15 cellular contexts compared by ENCODE assay signal in genomic region chr7:108581655-108582491, GRCh38. TPM values are rescaled to one million over a fixed set of nuclear protein-coding genes. Genes with fewer than 3 reads are reported as not detected.
DNase-seq lines count a peak whose midpoint lies in the region; ATAC-seq and TF ChIP-seq lines count a peak whose summit lies in the region.
"Had no signal": no experiment of that assay in that cellular context is flagged by ENCODE, and none has a peak within 500 bp of the region (broad histone marks: within the 10 kb centered on the region; RNA-seq: fewer than 3 reads in every experiment).

No MANE protein-coding gene starts in this region.

- TF ChIP-seq CTCF in HCT116 (IDR thresholded peaks at IDR 0.05 in 2 of 3, conservative IDR thresholded peaks at IDR 0.05 in 1 of 3; ENCODE audit: borderline replicate concordance in 1 of 3, insufficient read depth in 1 of 3, low read depth in 2 of 3, low read length in 2 of 3) (no peak), body of pancreas (IDR thresholded peaks at IDR 0.05) (no peak), left lung (IDR thresholded peaks at IDR 0.05) (no peak), smooth muscle cell (IDR thresholded peaks at IDR 0.05; ENCODE audit: borderline replicate concordance, insufficient read depth, poor library complexity, severe bottlenecking) (no peak)

- H3K9ac ChIP-seq in HCT116 (ENCODE audit: low read length) (no peak overlapping the region), smooth muscle cell (ENCODE audit: low read depth) (no peak overlapping the region)

- H4K20me1 ChIP-seq in HCT116 (ENCODE audit: insufficient read depth) (no peaks in the 10 kb centered on the region), smooth muscle cell (ENCODE audit: low read depth) (no peaks in the 10 kb centered on the region)

- CTCF ChIA-PET in HCT116 (lab: Charles Lee): no interaction called here

- H3K27ac Mint-ChIP-seq in activated T-helper 17 cell treated with anti-CD3 and anti-CD28 coated beads, Interleukin-2, amount 50 U/mL, for 72 hours: no peak overlapping the region

- intact Hi-C loops in HCT116 (cut with micrococcal nuclease) (no loop called here), body of pancreas (cut with DNase I) (no loop called here), left lung (cut with DNase I) (no loop called here)

- DNase-seq in A172 (ENCODE audit: low spot score) (peak; percentile 23), HCT116 (ENCODE audit: low read depth, low spot score) (no peak), body of pancreas (peak in 1 of 4 donors; percentile 24), left lung (no peak), smooth muscle cell (lab: John Stamatoyannopoulos, UW; ENCODE audit: unreplicated experiment) (no peak)
- DNase-seq: activated CD4-positive, alpha-beta T cell treated with anti-CD3 and anti-CD28 coated beads for 4 hours; brain microvascular endothelial cell; DMS79; erythroblast; NCI-H2081 treated with DMSO at 0.1 percent for 48 hours; NK-92 treated with Interleukin-12 subunit alpha and Interleukin-12 subunit beta, amount 100 ng/mL, for 24 hours; T-helper 1 cell had no signal

- ATAC-seq in HCT116: peak; percentile 60; the same call in 1 of the 2 replicates
- peak; percentile 84 for ATAC-seq in body of pancreas
- ATAC-seq in left lung: peak; percentile 18
- ATAC-seq in activated T-helper 17 cell treated with anti-CD3 and anti-CD28 coated beads, Interleukin-2, amount 50 U/mL, for 72 hours (replicated peaks): no peak
- no peak for ATAC-seq in GM18520 (IDR thresholded peaks at IDR 0.05; ENCODE audit: unreplicated experiment)
- no peak for ATAC-seq in GM18870 (IDR thresholded peaks at IDR 0.05; ENCODE audit: unreplicated experiment)

- WGBS in body of pancreas, 2 donors: 58% methylated on average over 4 of the region's 4 CpGs
- 45% methylated on average over 4 of the region's 4 CpGs for whole genome bisulfite sequencing in smooth muscle cell (ENCODE audit: low lambda C conversion rate)

- H2AFZ ChIP-seq in HCT116 (ENCODE audit: low read depth, low read length, poor library complexity, severe bottlenecking) (no peak overlapping the region), smooth muscle cell (ENCODE audit: low read depth) (no peak overlapping the region)

- H3K4me1 Mint-ChIP-seq in activated T-helper 17 cell treated with anti-CD3 and anti-CD28 coated beads, Interleukin-2, amount 50 U/mL, for 72 hours: peaks cover 2% of the 10 kb centered on the region

- H3F3A ChIP-seq in smooth muscle cell (ENCODE audit: low read depth): no peaks in the 10 kb centered on the region

- RAD21 ChIA-PET in HCT116 (lab: Charles Lee; ENCODE audit: low non-redundant PET in 1 of 2, low total read pairs in 2 of 2, uncharacterized antibody in 2 of 2, unreplicated experiment in 2 of 2): no interaction called here

- H3K4me2 ChIP-seq in HCT116 (ENCODE audit: low read length) (peak overlapping the region; percentile 13), smooth muscle cell (no peak overlapping the region)

- POLR2A ChIA-PET in HCT116 (lab: Charles Lee): interaction anchor here (0.7 kb wide), 1 partner anchor 10 kb away, joined by 3 read pairs; no protein-coding TSS in a partner anchor

- no peaks in the 10 kb centered on the region for H3K79me2 ChIP-seq in HCT116 (ENCODE audit: insufficient read depth, low read length)
- no peaks in the 10 kb centered on the region for H3K79me2 ChIP-seq in smooth muscle cell (ENCODE audit: low read depth)

- H3K36me3 Mint-ChIP-seq in activated T-helper 17 cell treated with anti-CD3 and anti-CD28 coated beads, Interleukin-2, amount 50 U/mL, for 72 hours (ENCODE audit: low read depth): peaks cover 28% of the 10 kb centered on the region

- TF ChIP-seq RAD21 in HCT116 (IDR thresholded peaks at IDR 0.05; ENCODE audit: low read depth): no peak

- H3K4me1 ChIP-seq in HCT116 (ENCODE audit: control insufficient read depth in 1 of 2, insufficient read depth in 2 of 2, low read length in 2 of 2) (peaks cover 0 to 8% of the 10 kb centered on the region in 2 experiments; a peak in 1 of 4 replicates), body of pancreas (peaks cover 4% of the 10 kb centered on the region), left lung (no peaks in the 10 kb centered on the region), smooth muscle cell (ENCODE audit: low read depth) (peaks cover 4% of the 10 kb centered on the region)

- BruUV-seq in HCT116 (replicated peaks; lab: Mats Ljungman, UMichigan): no TSS peak

- H3K4me3 Mint-ChIP-seq in activated T-helper 17 cell treated with anti-CD3 and anti-CD28 coated beads, Interleukin-2, amount 50 U/mL, for 72 hours: no peak overlapping the region

- H3K9me2 ChIP-seq in HCT116 (ENCODE audit: insufficient read depth): no peaks in the 10 kb centered on the region

- H3K9me3 ChIP-seq in HCT116 (ENCODE audit: control insufficient read depth in 1 of 2, insufficient read depth in 1 of 2, low read depth in 1 of 2, low read length in 2 of 2) (peaks cover 0 to 5% of the 10 kb centered on the region in 2 experiments; a peak in 2 of 4 replicates), body of pancreas (peaks cover 0 to 15% (median 0%) of the 10 kb centered on the region in 3 donors), left lung (peaks cover 0 to 14% of the 10 kb centered on the region in 2 donors), smooth muscle cell (replicated peaks; ENCODE audit: low read depth) (no peaks in the 10 kb centered on the region)

- no peak overlapping the region for H3K27ac ChIP-seq in HCT116 (ENCODE audit: low read depth, low read length)
- H3K27ac ChIP-seq in body of pancreas: peak overlapping the region in 3 of 4 donors; percentile 17 to 67 (median 58)
- no peak overlapping the region for H3K27ac ChIP-seq in left lung
- H3K27ac ChIP-seq in smooth muscle cell (ENCODE audit: low read depth): no peak overlapping the region
- H3K27ac ChIP-seq: brain microvascular endothelial cell had no signal

- H3K4me3 ChIP-seq in HCT116 (replicated peaks in 1 of 2; ENCODE audit: low read depth in 1 of 2, low read length in 2 of 2) (no peak overlapping the region), body of pancreas (no peak overlapping the region), left lung (no peak overlapping the region), smooth muscle cell (no peak overlapping the region)

- no peak for TF ChIP-seq POLR2A in HCT116 (IDR thresholded peaks at IDR 0.05; ENCODE audit: borderline replicate concordance, extremely low read depth, insufficient read depth, insufficient read length)
- no peak for TF ChIP-seq POLR2A in body of pancreas (IDR thresholded peaks at IDR 0.05)

- H3K27me3 Mint-ChIP-seq in activated T-helper 17 cell treated with anti-CD3 and anti-CD28 coated beads, Interleukin-2, amount 50 U/mL, for 72 hours: no peaks in the 10 kb centered on the region

- H3K36me3 ChIP-seq in HCT116 (ENCODE audit: control insufficient read depth in 1 of 2, insufficient read depth in 2 of 2, low read length in 2 of 2) (0 out of 4 replicates have a peak, but pooled peaks cover 0 to 6% of the 10 kb centered on the region in 2 experiments), body of pancreas (replicated peaks in 1 of 2; ENCODE audit: insufficient read depth in 1 of 2, low read depth in 2 of 2) (peaks cover 5 to 8% of the 10 kb centered on the region in 2 donors), left lung (peaks cover 0 to 22% of the 10 kb centered on the region in 2 donors), smooth muscle cell (ENCODE audit: low read depth) (no peaks in the 10 kb centered on the region)
- H3K36me3 ChIP-seq: brain microvascular endothelial cell had no signal

- H3K27me3 ChIP-seq in HCT116 (ENCODE audit: insufficient read depth, low read length): no peaks in the 10 kb centered on the region
- no peaks in the 10 kb centered on the region for H3K27me3 ChIP-seq in body of pancreas
- no peaks in the 10 kb centered on the region for H3K27me3 ChIP-seq in left lung
- H3K27me3 ChIP-seq in smooth muscle cell (ENCODE audit: low read depth): no peaks in the 10 kb centered on the region

- no peaks in the 10 kb centered on the region for H3K9me3 Mint-ChIP-seq in activated T-helper 17 cell treated with anti-CD3 and anti-CD28 coated beads, Interleukin-2, amount 50 U/mL, for 72 hours

TF ChIP-seq in HCT116, 20 proteins besides CTCF, POLR2A, EP300 and RAD21 (continues in another document):
- TF ChIP-seq CBX3 (IDR thresholded peaks at IDR 0.05; ENCODE audit: low read depth) (no peak), EZH2 (IDR thresholded peaks at IDR 0.05) (no peak)

RNA-seq across cellular contexts. Expression of gene DNAJB9, which starts 12.2 kb away (rescaled TPM):
- 24.1 and 67.7 TPM in 2 replicates for total RNA-seq in A172 (2014; rRNA removed; shearing (Covaris generic))
- total RNA-seq in HCT116 (2021; ENCODE audit: unreplicated experiment) (10.1 TPM), body of pancreas (10 to 100 TPM; 26.0 to 55.8 TPM), left lung (10 to 100 TPM; 26.2 to 34.3 TPM), smooth muscle cell (74.7 and 84.1 TPM in 2 replicates)
- polyA plus RNA-seq in HCT116 (2012): 10.3 and 23.6 TPM in 2 replicates
- total RNA-seq in activated T-helper 17 cell treated with anti-CD3 and anti-CD28 coated beads, Interleukin-2, amount 50 U/mL, for 72 hours: 10 to 100 TPM; 10.1 to 17.4 TPM
- 40.4 and 46.1 TPM in 2 replicates for polyA plus RNA-seq in smooth muscle cell

RNA-seq across cellular contexts. Expression of gene THAP5, which starts 12.4 kb away (rescaled TPM):
- 45.6 and 50.8 TPM in 2 replicates for total RNA-seq in A172 (2014; rRNA removed; shearing (Covaris generic))
- total RNA-seq in HCT116 (2021; ENCODE audit: unreplicated experiment) (29.3 TPM), body of pancreas (10 to 100 TPM; 12.7 to 17.1 TPM), left lung (10 to 100 TPM; 19.4 to 24.3 TPM), smooth muscle cell (32.5 and 45.0 TPM in 2 replicates)
- polyA plus RNA-seq in HCT116 (2012): 4.0 and 6.1 TPM in 2 replicates
- total RNA-seq in activated T-helper 17 cell treated with anti-CD3 and anti-CD28 coated beads, Interleukin-2, amount 50 U/mL, for 72 hours: 10 to 100 TPM; 31.1 to 34.8 TPM
- polyA plus RNA-seq in smooth muscle cell: 8.2 and 9.4 TPM in 2 replicates

RNA-seq across cellular contexts. Expression of gene PNPLA8, which starts 55.9 kb away (rescaled TPM):
- total RNA-seq in A172 (2014; rRNA removed; shearing (Covaris generic)): 27.3 and 40.7 TPM in 2 replicates
- total RNA-seq in HCT116 (2021; ENCODE audit: unreplicated experiment): 12.9 TPM
- polyA plus RNA-seq in HCT116 (2012): 7.8 and 8.3 TPM in 2 replicates
- 10 to 100 TPM; 15.0 to 16.8 TPM for total RNA-seq in body of pancreas
- 10 to 100 TPM; 32.3 to 33.4 TPM for total RNA-seq in left lung
- 10 to 100 TPM; 19.2 to 26.2 TPM for total RNA-seq in activated T-helper 17 cell treated with anti-CD3 and anti-CD28 coated beads, Interleukin-2, amount 50 U/mL, for 72 hours
- total RNA-seq in smooth muscle cell: 50.1 and 52.5 TPM in 2 replicates
- polyA plus RNA-seq in smooth muscle cell: 18.6 and 26.0 TPM in 2 replicates

Comparison
In these comparisons a context has a peak if more than half of its experiments do, and no peak if none do; other contexts are left out.
1. ATAC-seq: peak in HCT116 (single experiment), body of pancreas (single experiment) and left lung (single experiment); none in activated T-helper 17 cell treated with anti-CD3 and anti-CD28 coated beads, Interleukin-2, amount 50 U/mL, for 72 hours (single experiment), GM18520 (single experiment) and GM18870 (single experiment).
2. H3K27ac ChIP-seq: peak in body of pancreas (3 of 4); none in HCT116 (single experiment), left lung (0 of 2) and smooth muscle cell (single experiment).